Comparison of ENCODE assay signal across 3 cellular contexts in the genomic region with DNA sequence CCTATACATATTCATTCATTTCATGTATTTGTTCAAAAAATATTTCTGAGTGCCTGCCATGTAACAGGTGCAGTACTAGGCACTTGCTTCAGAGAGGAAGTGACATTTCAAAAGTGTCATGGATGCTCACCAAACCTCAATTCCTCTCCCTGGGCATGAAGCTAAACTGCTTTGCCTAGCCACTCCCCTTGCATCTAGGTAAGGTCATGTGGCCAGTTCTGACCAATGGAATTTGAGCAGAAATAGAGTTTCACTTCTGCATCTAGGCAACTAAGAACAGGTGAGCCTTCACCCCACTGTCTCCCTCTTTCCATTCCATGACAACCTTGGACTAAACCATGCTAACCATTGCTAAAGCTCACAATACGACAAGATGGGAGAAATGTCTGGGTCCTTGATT.
TF ChIP-seq lines count a peak whose summit lies in the region.

No MANE protein-coding gene starts in this region.

TF ChIP-seq in GM12891, 5 proteins besides CTCF, POLR2A, EP300 and RAD21:
- TF ChIP-seq POU2F2 (IDR thresholded peaks at IDR 0.05; ENCODE audit: low read depth, low read length), result no peak
- no peak for TF ChIP-seq TAF1 (IDR thresholded peaks at IDR 0.05; ENCODE audit: low read depth, low read length)
- TF ChIP-seq PAX5 (IDR thresholded peaks at IDR 0.05; ENCODE audit: insufficient read depth, low read length, severe bottlenecking), result no peak
- peak; percentile 82 for TF ChIP-seq SPI1 (IDR thresholded peaks at IDR 0.05; ENCODE audit: low read depth, low read length)
- TF ChIP-seq POLR2AphosphoS5 (IDR thresholded peaks at IDR 0.05; ENCODE audit: low read depth, low read length), result no peak
TF ChIP-seq in GM12891: peak in this region for 1.

TF ChIP-seq in H1, 55 proteins besides CTCF, POLR2A, EP300 and RAD21:
- TF ChIP-seq MAFK (IDR thresholded peaks at IDR 0.05; ENCODE audit: low read depth, low read length), result no peak
- TF ChIP-seq SUZ12 (IDR thresholded peaks at IDR 0.05; ENCODE audit: low read length), result no peak
- TF ChIP-seq, protein P1, sequence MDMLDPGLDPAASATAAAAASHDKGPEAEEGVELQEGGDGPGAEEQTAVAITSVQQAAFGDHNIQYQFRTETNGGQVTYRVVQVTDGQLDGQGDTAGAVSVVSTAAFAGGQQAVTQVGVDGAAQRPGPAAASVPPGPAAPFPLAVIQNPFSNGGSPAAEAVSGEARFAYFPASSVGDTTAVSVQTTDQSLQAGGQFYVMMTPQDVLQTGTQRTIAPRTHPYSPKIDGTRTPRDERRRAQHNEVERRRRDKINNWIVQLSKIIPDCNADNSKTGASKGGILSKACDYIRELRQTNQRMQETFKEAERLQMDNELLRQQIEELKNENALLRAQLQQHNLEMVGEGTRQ (IDR thresholded peaks at IDR 0.05; ENCODE audit: low read length), result peak; percentile 40; the same call in 1 of the 2 replicates
- TF ChIP-seq SIRT6 (IDR thresholded peaks at IDR 0.05; ENCODE audit: low read length), result no peak
- no peak for TF ChIP-seq SIX5 (IDR thresholded peaks at IDR 0.05; ENCODE audit: low read depth, low read length)

TF ChIP-seq in HEK293T, 16 proteins besides CTCF, POLR2A, EP300 and RAD21:
- TF ChIP-seq LEF1 (IDR thresholded peaks at IDR 0.05; ENCODE audit: borderline replicate concordance) (no peak), SP1 (IDR thresholded peaks at IDR 0.05) (no peak), HDGF (IDR thresholded peaks at IDR 0.05; ENCODE audit: borderline replicate concordance) (no peak), FOXA1 (IDR thresholded peaks at IDR 0.05) (no peak), ELF4 (IDR thresholded peaks at IDR 0.05) (no peak), FOXK2 (IDR thresholded peaks at IDR 0.05) (no peak), SUZ12 (IDR thresholded peaks at IDR 0.05) (no peak), TARDBP (IDR thresholded peaks at IDR 0.05) (no peak), ARNT (IDR thresholded peaks at IDR 0.05) (no peak), NFRKB (IDR thresholded peaks at IDR 0.05) (no peak), CTBP1 (IDR thresholded peaks at IDR 0.05; ENCODE audit: borderline replicate concordance) (no peak), BHLHE40 (IDR thresholded peaks at IDR 0.05; ENCODE audit: borderline replicate concordance) (no peak), FOXM1 (IDR thresholded peaks at IDR 0.05; ENCODE audit: borderline replicate concordance) (no peak), ZNF384 (IDR thresholded peaks at IDR 0.05) (no peak), L3MBTL2 (conservative IDR thresholded peaks at IDR 0.05) (no peak)
- TF ChIP-seq, protein P2, sequence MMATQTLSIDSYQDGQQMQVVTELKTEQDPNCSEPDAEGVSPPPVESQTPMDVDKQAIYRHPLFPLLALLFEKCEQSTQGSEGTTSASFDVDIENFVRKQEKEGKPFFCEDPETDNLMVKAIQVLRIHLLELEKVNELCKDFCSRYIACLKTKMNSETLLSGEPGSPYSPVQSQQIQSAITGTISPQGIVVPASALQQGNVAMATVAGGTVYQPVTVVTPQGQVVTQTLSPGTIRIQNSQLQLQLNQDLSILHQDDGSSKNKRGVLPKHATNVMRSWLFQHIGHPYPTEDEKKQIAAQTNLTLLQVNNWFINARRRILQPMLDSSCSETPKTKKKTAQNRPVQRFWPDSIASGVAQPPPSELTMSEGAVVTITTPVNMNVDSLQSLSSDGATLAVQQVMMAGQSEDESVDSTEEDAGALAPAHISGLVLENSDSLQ (IDR thresholded peaks at IDR 0.05), result no peak
